12 cellular contexts compared by ENCODE assay signal in the genomic region with DNA sequence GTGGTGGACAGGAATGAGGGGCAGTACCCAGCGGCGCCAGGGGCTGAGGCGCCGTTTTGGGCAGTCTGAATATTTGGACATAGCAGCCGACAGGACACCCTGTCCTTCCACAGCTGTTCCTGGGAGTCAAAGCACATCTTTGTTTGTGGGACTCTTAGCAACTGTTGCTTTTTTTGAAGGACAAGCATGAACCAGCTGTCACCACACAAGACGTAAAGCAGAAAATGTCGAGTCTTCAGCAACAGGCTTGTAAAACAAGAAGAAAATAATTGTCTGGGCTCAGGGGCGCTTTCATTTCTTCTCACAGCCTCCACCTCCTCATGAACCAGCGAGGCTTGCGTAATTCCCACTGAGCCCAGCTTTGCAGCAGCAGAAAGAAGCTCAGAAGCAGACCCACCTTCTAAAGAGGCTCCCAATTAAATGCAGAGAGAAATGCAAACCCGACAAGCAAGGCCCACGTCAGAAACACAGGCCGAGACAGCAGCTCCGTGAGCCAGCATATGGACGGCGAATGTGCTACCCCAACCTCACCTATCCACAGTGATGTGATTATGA.
DNase-seq lines count a peak whose midpoint lies in the region; ATAC-seq, FAIRE-seq and TF ChIP-seq lines count a peak whose summit lies in the region.
"Had no signal": no experiment of that assay in that cellular context is flagged by ENCODE, and none has a peak within 500 bp of the region (broad histone marks: within the 10 kb centered on the region; RNA-seq: fewer than 3 reads in every experiment).

No MANE protein-coding gene starts in this region.

- TF ChIP-seq RAD21 in Ishikawa (IDR thresholded peaks at IDR 0.05; ENCODE audit: low read depth): no peak

- TF ChIP-seq CTCF in stomach (IDR thresholded peaks at IDR 0.05): no peak

- H3K9ac ChIP-seq in adipocyte (ENCODE audit: low read length): no peak overlapping the region

- DNase-seq in adipocyte (ENCODE audit: low read depth) (peak; percentile 19), right cardiac atrium (peak in 2 of 3 donors; percentile 44 to 78), stomach (no peak), H7 (no peak), small intestine (no peak), urothelium cell line (ENCODE audit: low spot score) (no peak), NCI-H2081 (lab: John Stamatoyannopoulos, UW) (no peak)
- DNase-seq: erythroblast, GOT3 had no signal

- 42% methylated on average over 16 of the region's 16 CpGs for WGBS in right cardiac atrium
- 62 to 80% (median 74%) methylated on average over 16 of the region's 16 CpGs for WGBS in stomach, 5 donors
- WGBS in small intestine, 3 donors: 69 to 85% (median 84%) methylated on average over 16 of the region's 16 CpGs

- TF ChIP-seq POLR2A in stomach (IDR thresholded peaks at IDR 0.05): no peak

- H3K27me3 ChIP-seq in adipocyte (replicated peaks; ENCODE audit: control insufficient read depth, insufficient read depth, low read length) (no peaks in the 10 kb centered on the region), right cardiac atrium (ENCODE audit: control insufficient read depth, insufficient read depth) (no peaks in the 10 kb centered on the region), stomach (no peaks in the 10 kb centered on the region), H7 (ENCODE audit: control insufficient read depth, insufficient read depth, low read length) (no peaks in the 10 kb centered on the region), small intestine (ENCODE audit: control insufficient read depth in 2 of 2, insufficient read depth in 2 of 2, low read length in 2 of 2) (no peaks in the 10 kb centered on the region)
- H3K27me3 ChIP-seq: breast epithelium had no signal

- TF ChIP-seq EP300 in Ishikawa (IDR thresholded peaks at IDR 0.05; ENCODE audit: borderline replicate concordance) (no peak), stomach (IDR thresholded peaks at IDR 0.05) (peak; percentile 46)

- H3K36me3 ChIP-seq in adipocyte (ENCODE audit: control insufficient read depth, insufficient read depth, low read length, severe bottlenecking) (no peaks in the 10 kb centered on the region), stomach (no peaks in the 10 kb centered on the region), H7 (replicated peaks; ENCODE audit: control insufficient read depth, insufficient read depth, low read length) (no peaks in the 10 kb centered on the region), small intestine (ENCODE audit: control insufficient read depth in 2 of 2, insufficient read depth in 2 of 2, low read length in 2 of 2) (no peaks in the 10 kb centered on the region)
- H3K36me3 ChIP-seq: breast epithelium had no signal

- H3K9me3 ChIP-seq in adipocyte (ENCODE audit: control insufficient read depth, low read length): no peaks in the 10 kb centered on the region
- no peaks in the 10 kb centered on the region for H3K9me3 ChIP-seq in right cardiac atrium (ENCODE audit: control insufficient read depth, low read length)
- H3K9me3 ChIP-seq in stomach: no peaks in the 10 kb centered on the region
- no peaks in the 10 kb centered on the region for H3K9me3 ChIP-seq in small intestine (ENCODE audit: control insufficient read depth, low read depth)
- H3K9me3 ChIP-seq: breast epithelium had no signal

- intact Hi-C loops in right cardiac atrium (cut with DNase I): loop anchor here in 3 of 4 donors (10.0 kb wide), 2 partner anchors 133 to 143 kb away; a partner anchor contains a TSS
- intact Hi-C loops in stomach (cut with DNase I; ENCODE audit: low total_unique reads): no loop called here

- peak; percentile 93 to 96 for ATAC-seq in right cardiac atrium

- H3K4me1 ChIP-seq in adipocyte (ENCODE audit: control insufficient read depth, insufficient read depth, low read length) (no peaks in the 10 kb centered on the region), right cardiac atrium (ENCODE audit: control insufficient read depth, insufficient read depth, low read length) (no peaks in the 10 kb centered on the region), stomach (peaks cover 0 to 11% (median 0%) of the 10 kb centered on the region in 4 donors), small intestine (ENCODE audit: control insufficient read depth in 2 of 2, insufficient read depth in 1 of 2, low read depth in 1 of 2, low read length in 1 of 2) (no peaks in the 10 kb centered on the region)
- H3K4me1 ChIP-seq: breast epithelium had no signal

- FAIRE-seq in small intestine (lab: Jason Lieb, UNC) (no peak), urothelium cell line (lab: Jason Lieb, UNC) (no peak)

- H3K4me3 ChIP-seq in adipocyte (ENCODE audit: low read length) (no peak overlapping the region), right cardiac atrium (ENCODE audit: low read length) (no peak overlapping the region), stomach (no peak overlapping the region), H7 (ENCODE audit: insufficient read depth, low read depth, low read length) (no peak overlapping the region), small intestine (ENCODE audit: low read depth in 1 of 2, low read length in 2 of 2) (no peak overlapping the region)
- H3K4me3 ChIP-seq: breast epithelium, SK-N-MC had no signal

- H3K27ac ChIP-seq in right cardiac atrium (ENCODE audit: low read length): peak overlapping the region; percentile 90
- peak overlapping the region in 2 of 5 donors; percentile 6 to 59 for H3K27ac ChIP-seq in stomach
- peak overlapping the region in 1 of 2 donors; percentile 45 for H3K27ac ChIP-seq in small intestine (ENCODE audit: low read depth in 1 of 2, low read length in 1 of 2)
- H3K27ac ChIP-seq: breast epithelium, SK-N-MC had no signal

TF ChIP-seq in Ishikawa, 13 proteins besides CTCF, POLR2A, EP300 and RAD21:
- TF ChIP-seq ZBTB7A (IDR thresholded peaks at IDR 0.05; ENCODE audit: low read depth) (no peak), TEAD4 (IDR thresholded peaks at IDR 0.05) (no peak), CEBPB (IDR thresholded peaks at IDR 0.05) (peak; percentile 79)

Comparison
In these comparisons a context has a peak if more than half of its experiments do, and no peak if none do; other contexts are left out.
1. DNase-seq: peak in adipocyte (single experiment) and right cardiac atrium (2 of 3); none in stomach (single experiment), H7 (single experiment), small intestine (single experiment), urothelium cell line (single experiment) and NCI-H2081 (0 of 2).